In genomic region chr5:102832445-102832844, GRCh38 we compare ENCODE assay signal across 31 cellular contexts.
DNase-seq lines count a peak whose midpoint lies in the region; ATAC-seq lines count a peak whose summit lies in the region.
"Had no signal": no experiment of that assay in that cellular context is flagged by ENCODE, and none has a peak within 500 bp of the region (broad histone marks: within the 10 kb centered on the region; RNA-seq: fewer than 3 reads in every experiment).

No MANE protein-coding gene starts in this region.

- H3K9me3 ChIP-seq in adipocyte (ENCODE audit: control insufficient read depth, low read length) (no peaks in the 10 kb centered on the region), HAP-1 (no peaks in the 10 kb centered on the region)
- H3K9me3 ChIP-seq: A549, left lung, neutrophil, psoas muscle, stomach had no signal

- H3K4me3 ChIP-seq in adipocyte (ENCODE audit: low read length) (no peak overlapping the region), HAP-1 (no peak overlapping the region)
- H3K4me3 ChIP-seq: A549, left lung, psoas muscle, stomach had no signal

- H3K36me3 ChIP-seq in adipocyte (ENCODE audit: control insufficient read depth, insufficient read depth, low read length, severe bottlenecking) (no peaks in the 10 kb centered on the region), HAP-1 (replicated peaks) (no peaks in the 10 kb centered on the region)
- H3K36me3 ChIP-seq: left lung, neutrophil, stomach had no signal

- H3K9ac ChIP-seq in adipocyte (ENCODE audit: low read length), result no peak overlapping the region

- peak; percentile 63 for ATAC-seq in GM18502 (IDR thresholded peaks at IDR 0.05; ENCODE audit: poor library complexity, unreplicated experiment)
- peak; percentile 59 for ATAC-seq in HG02938 (IDR thresholded peaks at IDR 0.05; ENCODE audit: unreplicated experiment)
- ATAC-seq in left colon, result peak; percentile 46
- ATAC-seq in GM21529 (IDR thresholded peaks at IDR 0.05; ENCODE audit: unreplicated experiment), result no peak
- ATAC-seq: A549, HCT116, HepG2, left lung, Panc1, psoas muscle, sciatic nerve had no signal

- H3K4me1 ChIP-seq in adipocyte (ENCODE audit: control insufficient read depth, insufficient read depth, low read length) (peaks cover 15% of the 10 kb centered on the region), HAP-1 (no peaks in the 10 kb centered on the region)
- H3K4me1 ChIP-seq: A549 had no signal

- DNase-seq in adipocyte (ENCODE audit: low read depth) (peak; percentile 25), left colon (no peak), NCI-H2081 (lab: John Stamatoyannopoulos, UW) (no peak), activated gamma-delta T cell treated with Interleukin-2 at 50 U/mL for 16 hours (no peak), HAP-1 (ENCODE audit: low spot score in 2 of 2) (no peak)
- DNase-seq: activated CD4-positive, alpha-beta T cell treated with anti-CD3 and anti-CD28 coated beads, Interleukin-2, amount 50 U/mL, for 48 hours; activated CD4-positive, CD25-positive, alpha-beta regulatory T cell treated with anti-CD3 and anti-CD28 coated beads, Interleukin-2, amount 50 U/mL, for 72 hours; activated naive CD4-positive, alpha-beta T cell treated with anti-CD3 and anti-CD28 coated beads, Interleukin-2, amount 50 U/mL, for 16 hours; amniotic stem cell; Calu3; CD4-positive, CD25-positive, alpha-beta regulatory T cell; DMS79; GDM1; immature natural killer cell; left lung; mesendoderm; NCI-H1417; NCI-H2029 treated with DMSO at 0.1 percent for 48 hours; NCI-H526 treated with DMSO at 0.1 percent for 48 hours; psoas muscle; Right ventricle myocardium superior; stomach had no signal

- H3K27me3 ChIP-seq in adipocyte (replicated peaks; ENCODE audit: control insufficient read depth, insufficient read depth, low read length) (no peaks in the 10 kb centered on the region), HAP-1 (ENCODE audit: low read depth) (no peaks in the 10 kb centered on the region)
- H3K27me3 ChIP-seq: left lung, neutrophil, stomach had no signal

- intact Hi-C loops in left colon (cut with DNase I, micrococcal nuclease), result no loop called here

- in situ Hi-C loops in HAP-1 (cut with MboI; ENCODE audit: low sequenced_read_pairs), result no loop called here
